Comparison of ENCODE assay signal across 8 cellular contexts in the genomic region with DNA sequence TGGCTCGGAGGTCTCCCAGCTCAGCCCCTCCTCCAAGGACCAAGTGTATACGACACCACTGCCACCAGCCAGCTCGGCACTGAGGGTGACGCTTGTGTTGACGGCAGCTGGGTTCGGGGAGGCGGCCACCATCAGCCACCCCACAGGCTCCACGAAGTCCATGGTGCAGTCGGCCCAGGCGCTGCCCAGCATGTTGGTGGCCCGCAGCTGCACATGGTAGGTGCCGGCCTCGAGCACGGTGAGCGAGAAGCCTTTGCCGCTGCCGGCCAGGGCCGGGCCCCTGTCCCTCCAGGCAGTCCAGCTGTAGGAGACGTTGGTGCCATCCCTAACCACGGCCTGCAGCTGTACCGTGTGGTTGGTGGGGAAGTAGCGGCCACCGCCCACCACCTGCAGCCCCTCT. TPM values are rescaled to one million over a fixed set of nuclear protein-coding genes. Genes with fewer than 3 reads are reported as not detected.
DNase-seq lines count a peak whose midpoint lies in the region; ATAC-seq and TF ChIP-seq lines count a peak whose summit lies in the region.
"Not testable (repeated sequence)": the region's sequence is repeated elsewhere in the genome, so short reads cannot be mapped to it uniquely, and the experiment has no call there.
"Had no signal": no experiment of that assay in that cellular context is flagged by ENCODE, and none has a peak within 500 bp of the region (broad histone marks: within the 10 kb centered on the region; RNA-seq: fewer than 3 reads in every experiment).

No MANE protein-coding gene starts in this region.

- not testable (repeated sequence) for H3K4me3 ChIP-seq in PC-3 (ENCODE audit: low read length); mammary epithelial cell (replicated peaks in 1 of 3; ENCODE audit: insufficient read depth in 1 of 3, low read depth in 2 of 3, low read length in 3 of 3); heart left ventricle; mucosa of descending colon; gastrocnemius medialis

- H3K9me2 ChIP-seq in PC-3 (replicated peaks; ENCODE audit: low read length): not testable (repeated sequence)

- H3K4me1 ChIP-seq in PC-3 (ENCODE audit: insufficient read depth, low read length); mammary epithelial cell (ENCODE audit: insufficient read depth, low read length); heart left ventricle; mucosa of descending colon (ENCODE audit: low read depth); gastrocnemius medialis: not testable (repeated sequence)

- not testable (repeated sequence) for H2AFZ ChIP-seq in PC-3 (ENCODE audit: low read length); mammary epithelial cell (ENCODE audit: low read depth, low read length)

- BruUV-seq in PC-3 (replicated peaks; lab: Mats Ljungman, UMichigan) (TSS peak; percentile 20), mammary epithelial cell (replicated peaks; lab: Mats Ljungman, UMichigan) (TSS peak; percentile 20)

- POLR2A ChIA-PET in PC-3 (lab: Charles Lee; ENCODE audit: unreplicated experiment): not testable (repeated sequence)

- H3K9ac ChIP-seq in PC-3 (ENCODE audit: low read length); mammary epithelial cell (ENCODE audit: insufficient read depth, low read length): not testable (repeated sequence)

- H3K4me2 ChIP-seq in PC-3 (ENCODE audit: low read length); mammary epithelial cell (ENCODE audit: insufficient read depth, low read depth, low read length): not testable (repeated sequence)

- ATAC-seq in PC-3, gastrocnemius medialis: not testable (repeated sequence)
- ATAC-seq in heart left ventricle: peak; percentile 8 to 25 (median 10)
- ATAC-seq in left lobe of liver: peak; percentile 19
- peak; percentile 7 for ATAC-seq in mucosa of descending colon

- H3K79me2 ChIP-seq in PC-3 (ENCODE audit: low read length); mammary epithelial cell (ENCODE audit: insufficient read depth, low read length): not testable (repeated sequence)

- H3F3A ChIP-seq in PC-3 (ENCODE audit: low read length, unreplicated experiment): not testable (repeated sequence)

- H4K20me1 ChIP-seq in PC-3 (ENCODE audit: low read length); mammary epithelial cell (ENCODE audit: insufficient read depth, low read length): not testable (repeated sequence)

- TF ChIP-seq POLR2A in heart left ventricle (IDR thresholded peaks at IDR 0.05); gastrocnemius medialis (IDR thresholded peaks at IDR 0.05): not testable (repeated sequence)

- dilution Hi-C loops in mammary epithelial cell (cut with HindIII; ENCODE audit: low sequenced_read_pairs): not testable (repeated sequence)

- H3K27ac ChIP-seq in PC-3 (ENCODE audit: low read length); mammary epithelial cell (ENCODE audit: insufficient read depth, low read depth, low read length); heart left ventricle: not testable (repeated sequence)
- H3K27ac ChIP-seq in gastrocnemius medialis: peak overlapping the region in 3 of 4 donors; percentile 41 to 66 (median 64)

- not testable (repeated sequence) for H3K36me3 ChIP-seq in PC-3 (ENCODE audit: low read depth, low read length); mammary epithelial cell (ENCODE audit: insufficient read depth, low read length); mucosa of descending colon (ENCODE audit: low read depth)
- peaks cover 0 to 92% (median 74%) of the 10 kb centered on the region in 9 donors for H3K36me3 ChIP-seq in heart left ventricle
- H3K36me3 ChIP-seq in gastrocnemius medialis: peaks cover 0 to 73% of the 10 kb centered on the region in 2 donors

- TF ChIP-seq CTCF in PC-3 (conservative IDR thresholded peaks at IDR 0.05; ENCODE audit: low read depth, low read length); mammary epithelial cell (conservative IDR thresholded peaks at IDR 0.05 in 1 of 2, IDR thresholded peaks at IDR 0.05 in 1 of 2; ENCODE audit: extremely low read depth in 1 of 2, insufficient read depth in 1 of 2, low read depth in 1 of 2, low read length in 2 of 2); heart left ventricle (IDR thresholded peaks at IDR 0.05); mucosa of descending colon (IDR thresholded peaks at IDR 0.05); gastrocnemius medialis (IDR thresholded peaks at IDR 0.05 in 4 of 5, conservative IDR thresholded peaks at IDR 0.05 in 1 of 5): not testable (repeated sequence)

- not testable (repeated sequence) for DNase-seq in PC-3; mammary epithelial cell; heart left ventricle; left lobe of liver (ENCODE audit: low spot score); mucosa of descending colon; gastrocnemius medialis

- CTCF ChIA-PET in PC-3 (lab: Charles Lee); mammary epithelial cell (lab: Charles Lee; ENCODE audit: low non-redundant PET): not testable (repeated sequence)

- H3K9me3 ChIP-seq in PC-3 (ENCODE audit: low read length); mammary epithelial cell (replicated peaks; ENCODE audit: insufficient read depth, low read length); heart left ventricle; mucosa of descending colon; gastrocnemius medialis: not testable (repeated sequence)

- not testable (repeated sequence) for H3K27me3 ChIP-seq in PC-3 (ENCODE audit: low read length); mammary epithelial cell (ENCODE audit: insufficient read depth, low read length); heart left ventricle; gastrocnemius medialis

- no CpG with 5 or more reads among the region's 23 CpGs for WGBS in mammary epithelial cell (ENCODE audit: low coverage, missing lambda C conversion rate)
- WGBS in heart left ventricle, 4 donors: 90 to 93% (median 91%) methylated on average over 4 to 23 of the region's 23 CpGs

- intact Hi-C loops in PC-3 (cut with micrococcal nuclease); mammary epithelial cell (cut with micrococcal nuclease); heart left ventricle (cut with DNase I); mucosa of descending colon (cut with DNase I, micrococcal nuclease); gastrocnemius medialis (cut with DNase I; ENCODE audit: low total_unique reads): not testable (repeated sequence)

- in situ Hi-C loops in mammary epithelial cell (cut with MboI; ENCODE audit: low sequenced_read_pairs in 2 of 2); gastrocnemius medialis (cut with MboI; ENCODE audit: low sequenced_read_pairs in 4 of 4): not testable (repeated sequence)

RNA-seq across cellular contexts. Expression of gene PKD1, which starts 25.8 kb away (rescaled TPM):
- total RNA-seq in PC-3 (2014; rRNA removed) (58.9 and 77.3 TPM in 2 replicates), mammary epithelial cell (100 to 1,000 TPM; 119 to 133 TPM), heart left ventricle (100 to 1,000 TPM in 6 of 9 donors, 10 to 100 TPM in 3; 64.9 to 441 (median 110) TPM), left lobe of liver (65.0 TPM), mucosa of descending colon (100 to 1,000 TPM in 1 of 3 donors, 10 to 100 TPM in 2; 63.9 to 233 (median 80.8) TPM), gastrocnemius medialis (100 to 1,000 TPM; 168 to 376 (median 339) TPM)
- polyA plus RNA-seq in mammary epithelial cell (28.4 TPM), heart left ventricle (100 to 1,000 TPM in 1 of 2 donors, 10 to 100 TPM in 1; 90.6 to 105 TPM)
- 17.7 TPM for polyA minus RNA-seq in mammary epithelial cell

RNA-seq across cellular contexts. Expression of gene RAB26, which starts 38.6 kb away (rescaled TPM):
- total RNA-seq in PC-3 (2014; rRNA removed): 4.6 and 5.6 TPM in 2 replicates
- 1 to 10 TPM in 1 of 2 donors, under 1 TPM in 1; 0.33 to 1.0 TPM for total RNA-seq in mammary epithelial cell
- 0.80 TPM for polyA plus RNA-seq in mammary epithelial cell
- polyA minus RNA-seq in mammary epithelial cell: 0.21 TPM
- 1 to 10 TPM in 4 of 9 donors, under 1 TPM in 5; 0.36 to 5.0 (median 0.75) TPM for total RNA-seq in heart left ventricle
- polyA plus RNA-seq in heart left ventricle: 1 to 10 TPM in 1 of 2 donors, under 1 TPM in 1; 0.28 to 3.3 TPM
- total RNA-seq in left lobe of liver: 10.2 TPM
- 10 to 100 TPM in 2 of 3 donors, 1 to 10 TPM in 1; 3.8 to 28.3 (median 15.7) TPM for total RNA-seq in mucosa of descending colon
- total RNA-seq in gastrocnemius medialis: 1 to 10 TPM in 2 of 4 donors, not detected in 2; 1.3 to 4.2 TPM
- total RNA-seq: A172; CD8-positive, alpha-beta T cell had no signal

RNA-seq across cellular contexts. Expression of gene TRAF7, which starts 45.7 kb away (rescaled TPM):
- 44.9 and 50.7 TPM in 2 replicates for total RNA-seq in PC-3 (2014; rRNA removed)
- total RNA-seq in mammary epithelial cell: 100 to 1,000 TPM in 1 of 2 donors, 10 to 100 TPM in 1; 47.5 to 110 TPM
- 65.7 TPM for polyA plus RNA-seq in mammary epithelial cell
- 54.6 TPM for polyA minus RNA-seq in mammary epithelial cell
- total RNA-seq in heart left ventricle: 10 to 100 TPM; 20.2 to 40.2 (median 27.0) TPM
- 10 to 100 TPM; 12.2 to 39.5 TPM for polyA plus RNA-seq in heart left ventricle
- 44.2 TPM for total RNA-seq in left lobe of liver
- total RNA-seq in mucosa of descending colon: 100 to 1,000 TPM in 1 of 3 donors, 10 to 100 TPM in 2; 91.5 to 104 (median 94.0) TPM
- 10 to 100 TPM; 39.5 to 71.4 (median 55.9) TPM for total RNA-seq in gastrocnemius medialis
